Comparison of ENCODE assay signal across 14 cellular contexts in genomic region chr2:63696496-63696895, GRCh38.
DNase-seq lines count a peak whose midpoint lies in the region; ATAC-seq, FAIRE-seq and TF ChIP-seq lines count a peak whose summit lies in the region.
"Had no signal": no experiment of that assay in that cellular context is flagged by ENCODE, and none has a peak within 500 bp of the region (broad histone marks: within the 10 kb centered on the region; RNA-seq: fewer than 3 reads in every experiment).

No MANE protein-coding gene starts in this region.

- H3K27me3 ChIP-seq in bronchial epithelial cell (ENCODE audit: control insufficient read depth, insufficient read depth, low read length) = no peaks in the 10 kb centered on the region
- no peaks in the 10 kb centered on the region for H3K27me3 ChIP-seq in right lobe of liver

- intact Hi-C loops in right lobe of liver (cut with DNase I) = loop anchor here in 1 of 2 donors (10.0 kb wide), 1 partner anchor 188 kb away; no protein-coding TSS in a partner anchor

- H3K27ac ChIP-seq in right lobe of liver = peak overlapping the region; percentile 18 to 91 (median 40)
- H3K27ac ChIP-seq: C4-2B had no signal

- no peaks in the 10 kb centered on the region for H3K36me3 ChIP-seq in bronchial epithelial cell (ENCODE audit: control insufficient read depth, insufficient read depth, low read length)
- H3K36me3 ChIP-seq in right lobe of liver = no peaks in the 10 kb centered on the region

- peak; percentile 58 to 70 (median 59) for ATAC-seq in right lobe of liver
- no peak for ATAC-seq in HG03354 (IDR thresholded peaks at IDR 0.05; ENCODE audit: poor library complexity, severe bottlenecking, unreplicated experiment)
- ATAC-seq: A549 had no signal

- no peaks in the 10 kb centered on the region for H3K9me3 ChIP-seq in right lobe of liver
- H3K9me3 ChIP-seq: A549 had no signal

- TF ChIP-seq CTCF in bronchial epithelial cell (IDR thresholded peaks at IDR 0.05; ENCODE audit: insufficient read depth, low read length, severe bottlenecking) (no peak), right lobe of liver (IDR thresholded peaks at IDR 0.05) (no peak)

- DNase-seq in ELR (ENCODE audit: low read depth) = peak; percentile 7
- DNase-seq in M059J (ENCODE audit: low read depth) = peak; percentile 24
- DNase-seq in bronchial epithelial cell (ENCODE audit: low read depth) = peak; percentile 62
- peak in 2 of 3 donors; percentile 57 to 74 for DNase-seq in right lobe of liver
- DNase-seq in cerebellar cortex (ENCODE audit: low spot score) = no peak
- DNase-seq in superior temporal gyrus (ENCODE audit: extremely low spot score) = no peak
- DNase-seq: H7, MV-4-11, NCI-H1417 treated with DMSO at 0.1 percent for 48 hours, NCI-H1930, NCI-H446 treated with DMSO at 0.1 percent for 48 hours had no signal

- H3K4me1 ChIP-seq in right lobe of liver = peaks cover 0 to 54% (median 18%) of the 10 kb centered on the region in 4 donors

- no peak for TF ChIP-seq POLR2A in right lobe of liver (IDR thresholded peaks at IDR 0.05)

- WGBS in right lobe of liver (ENCODE audit: insufficient coverage, low coverage, low lambda C conversion rate, missing lambda C conversion rate) = 33% methylated on average over 1 of the region's 1 CpG

- H3K4me3 ChIP-seq in bronchial epithelial cell (ENCODE audit: low read depth, low read length) = no peak overlapping the region
- no peak overlapping the region for H3K4me3 ChIP-seq in right lobe of liver
- H3K4me3 ChIP-seq: A549 had no signal

- FAIRE-seq in bronchial epithelial cell (lab: Jason Lieb, UNC) = no peak
- FAIRE-seq: A549 had no signal

Comparison
In these comparisons a context has a peak if more than half of its experiments do, and no peak if none do; other contexts are left out.
1. DNase-seq: peak in ELR (single experiment), M059J (single experiment), bronchial epithelial cell (single experiment) and right lobe of liver (2 of 3); none in cerebellar cortex (single experiment) and superior temporal gyrus (single experiment).